ENCODE assay signal across 2 cellular contexts in genomic region chr2:44524347-44524926, GRCh38.
TF ChIP-seq lines count a peak whose summit lies in the region.

No MANE protein-coding gene starts in this region.

TF ChIP-seq in SK-N-SH, 30 proteins besides CTCF, POLR2A, EP300 and RAD21 (continued from another document):
- no peak for TF ChIP-seq MXI1 (IDR thresholded peaks at IDR 0.05; ENCODE audit: low read depth, low read length)

TF ChIP-seq in SK-N-SH treated with all-trans-retinoic acid at 6 μM for 48 hours, 23 proteins besides CTCF, POLR2A, EP300 and RAD21 (continued from another document):
- TF ChIP-seq CSRNP3 (CRISPR knock-in tag; IDR thresholded peaks at IDR 0.05) (no peak), ARNTL (CRISPR knock-in tag; IDR thresholded peaks at IDR 0.05; ENCODE audit: borderline replicate concordance, low read depth) (no peak), TCF4 (CRISPR knock-in tag; IDR thresholded peaks at IDR 0.05; ENCODE audit: borderline replicate concordance) (no peak), TOX (CRISPR knock-in tag; IDR thresholded peaks at IDR 0.05; ENCODE audit: borderline replicate concordance) (no peak)
